In genomic region chr16:14325502-14325901, GRCh38 we compare ENCODE assay signal across 21 cellular contexts.
"Had no signal": no experiment of that assay in that cellular context is flagged by ENCODE, and none has a peak within 500 bp of the region (broad histone marks: within the 10 kb centered on the region; RNA-seq: fewer than 3 reads in every experiment).

No MANE protein-coding gene starts in this region.

- H3K27me3 ChIP-seq: dorsolateral prefrontal cortex, upper lobe of left lung had no signal

- H3K4me3 ChIP-seq: dorsolateral prefrontal cortex, lung, upper lobe of left lung had no signal

- H3K4me3 Mint-ChIP-seq: activated CD4-positive, alpha-beta T cell treated with anti-CD3 and anti-CD28 coated beads, Interleukin-2, amount 10 ng/mL, durations not matched to agents 24 days and 14 days; activated CD8-positive, alpha-beta T cell treated with anti-CD3 and anti-CD28 coated beads, Interleukin-2, amount 10 ng/mL, durations not matched to agents 7 days and 5 days; activated naive CD8-positive, alpha-beta T cell; activated T-cell treated with anti-CD3 and anti-CD28 coated beads, Interleukin-2, amount 50 U/mL, for 72 hours; neural crest cell; stimulated activated naive B cell treated with anti-CD40 and anti-IgM and Interleukin-4, amounts not matched to agents 10 μg/mL and 1 μg/mL and 100 μg/mL, for 72 hours; T-helper 2 cell treated with Interferon-gamma antibody and Interleukin-4, amounts not matched to agents 5 μg/mL and 100 μg/mL, for 36 hours had no signal

- ATAC-seq: activated CD8-positive, alpha-beta T cell treated with anti-CD3 and anti-CD28 coated beads, Interleukin-2, amount 10 ng/mL, durations not matched to agents 7 days and 5 days; activated T-cell treated with anti-CD3 and anti-CD28 coated beads, Interleukin-2, amount 50 U/mL, for 72 hours; stimulated activated naive B cell treated with anti-CD40 and anti-IgM and Interleukin-4, amounts not matched to agents 10 μg/mL and 1 μg/mL and 100 μg/mL, for 72 hours had no signal

- FAIRE-seq: bronchial epithelial cell, endometrium had no signal

- H3K4me1 Mint-ChIP-seq: neural crest cell; stimulated activated naive B cell treated with anti-CD40 and anti-IgM and Interleukin-4, amounts not matched to agents 10 μg/mL and 1 μg/mL and 100 μg/mL, for 72 hours had no signal

- H3K27me3 Mint-ChIP-seq: activated CD4-positive, alpha-beta T cell treated with anti-CD3 and anti-CD28 coated beads, Interleukin-2, amount 10 ng/mL, durations not matched to agents 24 days and 14 days; activated naive CD8-positive, alpha-beta T cell had no signal

- DNase-seq: activated CD4-positive, alpha-beta T cell treated with anti-CD3 and anti-CD28 coated beads, Interleukin-2, amount 10 ng/mL, durations not matched to agents 24 days and 14 days; activated CD4-positive, CD25-positive, alpha-beta regulatory T cell; activated CD8-positive, alpha-beta memory T cell treated with anti-CD3 and anti-CD28 coated beads, Interleukin-2, amount 50 U/mL, for 4 hours; activated CD8-positive, alpha-beta T cell treated with anti-CD3 and anti-CD28 coated beads, Interleukin-2, amount 10 ng/mL, durations not matched to agents 7 days and 5 days; activated gamma-delta T cell; activated T-cell treated with anti-CD3 and anti-CD28 coated beads, Interleukin-2, amount 50 U/mL, for 72 hours; anterior cingulate cortex; dorsolateral prefrontal cortex; kidney glomerular epithelial cell; midbrain; stimulated activated CD4-positive, alpha-beta T cell treated with anti-CD3 and anti-CD28 coated beads, Interleukin-15, amount 100 ng/mL, for 24 hours; stimulated activated CD4-positive, alpha-beta T cell treated with anti-CD3 and anti-CD28 coated beads, Interleukin-4, amount 100 ng/mL, for 1 hour; stimulated activated naive B cell treated with anti-CD40 and anti-IgM and Interleukin-4, amounts not matched to agents 10 μg/mL and 1 μg/mL and 100 μg/mL, for 72 hours; substantia nigra; upper lobe of left lung had no signal

- H3K27ac ChIP-seq: dorsolateral prefrontal cortex, upper lobe of left lung had no signal

- H3K9me3 ChIP-seq: upper lobe of left lung had no signal

- H3K36me3 Mint-ChIP-seq: activated naive CD8-positive, alpha-beta T cell; stimulated activated naive B cell treated with anti-CD40 and anti-IgM and Interleukin-4, amounts not matched to agents 10 μg/mL and 1 μg/mL and 100 μg/mL, for 72 hours had no signal

- H3K9me3 Mint-ChIP-seq: activated CD4-positive, alpha-beta T cell treated with anti-CD3 and anti-CD28 coated beads, Interleukin-2, amount 10 ng/mL, durations not matched to agents 24 days and 14 days; activated T-cell treated with anti-CD3 and anti-CD28 coated beads, Interleukin-2, amount 50 U/mL, for 72 hours; neural crest cell; stimulated activated naive B cell treated with anti-CD40 and anti-IgM and Interleukin-4, amounts not matched to agents 10 μg/mL and 1 μg/mL and 100 μg/mL, for 72 hours; T-helper 2 cell treated with Interferon-gamma antibody and Interleukin-4, amounts not matched to agents 5 μg/mL and 100 μg/mL, for 36 hours had no signal

- H3K4me1 ChIP-seq: upper lobe of left lung had no signal

- H3K27ac Mint-ChIP-seq: activated CD4-positive, alpha-beta T cell treated with anti-CD3 and anti-CD28 coated beads, Interleukin-2, amount 10 ng/mL, durations not matched to agents 24 days and 14 days; activated CD8-positive, alpha-beta T cell treated with anti-CD3 and anti-CD28 coated beads, Interleukin-2, amount 10 ng/mL, durations not matched to agents 7 days and 5 days; activated naive CD8-positive, alpha-beta T cell; activated T-cell treated with anti-CD3 and anti-CD28 coated beads, Interleukin-2, amount 50 U/mL, for 72 hours; stimulated activated naive B cell treated with anti-CD40 and anti-IgM and Interleukin-4, amounts not matched to agents 10 μg/mL and 1 μg/mL and 100 μg/mL, for 72 hours; T-helper 2 cell treated with Interferon-gamma antibody and Interleukin-4, amounts not matched to agents 5 μg/mL and 100 μg/mL, for 36 hours had no signal

- H3K36me3 ChIP-seq: upper lobe of left lung had no signal
